In genomic region chr10:34397324-34397723, GRCh38 we compare ENCODE assay signal across 19 cellular contexts.
DNase-seq lines count a peak whose midpoint lies in the region; ATAC-seq and TF ChIP-seq lines count a peak whose summit lies in the region.
"Had no signal": no experiment of that assay in that cellular context is flagged by ENCODE, and none has a peak within 500 bp of the region (broad histone marks: within the 10 kb centered on the region; RNA-seq: fewer than 3 reads in every experiment).

No MANE protein-coding gene starts in this region.

- no peak overlapping the region for H3K4me3 ChIP-seq in right cardiac atrium (ENCODE audit: low read length)
- H3K4me3 ChIP-seq in brain microvascular endothelial cell (ENCODE audit: low read depth, low read length), result no peak overlapping the region
- H3K4me3 ChIP-seq in aorta (ENCODE audit: low read length in 2 of 2), result no peak overlapping the region
- H3K4me3 ChIP-seq: spleen, stomach had no signal

- WGBS in right cardiac atrium, result 44% methylated on average over 1 of the region's 1 CpG
- 4% methylated on average over 1 of the region's 1 CpG for WGBS in aorta, 2 donors

- H3K36me3 ChIP-seq in brain microvascular endothelial cell (replicated peaks), result no peaks in the 10 kb centered on the region
- H3K36me3 ChIP-seq in aorta (ENCODE audit: control insufficient read depth in 1 of 2, insufficient read depth in 2 of 2, low read length in 1 of 2), result no peaks in the 10 kb centered on the region
- H3K36me3 ChIP-seq: spleen had no signal

- intact Hi-C loops in right cardiac atrium (cut with DNase I), result no loop called here
- intact Hi-C loops in cardiac septum (cut with DNase I), result no loop called here
- intact Hi-C loops in aorta (cut with DNase I), result no loop called here
- intact Hi-C loops in activated naive CD4-positive, alpha-beta T cell treated with anti-CD3 and anti-CD28 coated beads for 36 hours (cut with micrococcal nuclease), result loop anchor here (10.0 kb wide), 1 partner anchor 237 kb away; no protein-coding TSS in a partner anchor

- no peak overlapping the region for H3K4me3 Mint-ChIP-seq in activated naive CD4-positive, alpha-beta T cell treated with anti-CD3 and anti-CD28 coated beads for 36 hours
- H3K4me3 Mint-ChIP-seq: activated naive CD4-positive, alpha-beta T cell treated with anti-CD3 and anti-CD28 coated beads, Interleukin-2, amount 50 U/mL, for 24 hours had no signal

- H3K36me3 Mint-ChIP-seq in activated naive CD4-positive, alpha-beta T cell treated with anti-CD3 and anti-CD28 coated beads for 36 hours (ENCODE audit: low read depth), result no peaks in the 10 kb centered on the region
- H3K36me3 Mint-ChIP-seq: activated naive CD4-positive, alpha-beta T cell treated with anti-CD3 and anti-CD28 coated beads, Interleukin-2, amount 50 U/mL, for 24 hours had no signal

- no peak for DNase-seq in right cardiac atrium
- no peak for DNase-seq in cardiac septum (ENCODE audit: low spot score)
- peak; percentile 39 for DNase-seq in brain microvascular endothelial cell
- DNase-seq in iris pigment epithelial cell (ENCODE audit: low read depth), result peak; percentile 89
- no peak for DNase-seq in aorta
- no peak for DNase-seq in GM13976 (ENCODE audit: low spot score)
- DNase-seq in activated naive CD4-positive, alpha-beta T cell treated with anti-CD3 and anti-CD28 coated beads for 36 hours, result no peak
- no peak for DNase-seq in SKM-1 (lab: John Stamatoyannopoulos, UW; ENCODE audit: unreplicated experiment)
- DNase-seq: ACHN; activated CD8-positive, alpha-beta memory T cell treated with anti-CD3 and anti-CD28 coated beads for 24 hours; erythroblast; KG1; NCI-H1417; NCI-H345; spleen; stomach had no signal

- in situ Hi-C loops in brain microvascular endothelial cell (cut with HindIII; ENCODE audit: low pct_ligation_motif_present, low sequenced_read_pairs), result no loop called here
- in situ Hi-C loops in GM13976 (cut with MboI; ENCODE audit: low sequenced_read_pairs, unreplicated experiment), result no loop called here

- ATAC-seq in right cardiac atrium, result peak; percentile 33 to 47
- peak; percentile 19 for ATAC-seq in aorta (ENCODE audit: low FRiP score)
- ATAC-seq: HCT116 had no signal

- CTCF ChIA-PET in activated naive CD4-positive, alpha-beta T cell treated with anti-CD3 and anti-CD28 coated beads for 36 hours (lab: Charles Lee), result no interaction called here

- H3K4me1 Mint-ChIP-seq in activated naive CD4-positive, alpha-beta T cell treated with anti-CD3 and anti-CD28 coated beads for 36 hours (ENCODE audit: low read depth), result no peaks in the 10 kb centered on the region
- H3K4me1 Mint-ChIP-seq: activated naive CD4-positive, alpha-beta T cell treated with anti-CD3 and anti-CD28 coated beads, Interleukin-2, amount 50 U/mL, for 24 hours had no signal

- H3K27me3 ChIP-seq in right cardiac atrium (ENCODE audit: control insufficient read depth, insufficient read depth) (no peaks in the 10 kb centered on the region), brain microvascular endothelial cell (replicated peaks) (no peaks in the 10 kb centered on the region), aorta (ENCODE audit: control insufficient read depth in 1 of 2, insufficient read depth in 2 of 2, low read length in 1 of 2) (no peaks in the 10 kb centered on the region)
- H3K27me3 ChIP-seq: spleen, stomach had no signal

- no peaks in the 10 kb centered on the region for H3K9me3 ChIP-seq in right cardiac atrium (ENCODE audit: control insufficient read depth, low read length)
- H3K9me3 ChIP-seq in aorta (ENCODE audit: control insufficient read depth, low read length), result no peaks in the 10 kb centered on the region
- H3K9me3 ChIP-seq: spleen, stomach had no signal

- no peaks in the 10 kb centered on the region for H3K4me1 ChIP-seq in right cardiac atrium (ENCODE audit: control insufficient read depth, insufficient read depth, low read length)
- H3K4me1 ChIP-seq in aorta (ENCODE audit: control insufficient read depth in 1 of 2, insufficient read depth in 2 of 2, low read length in 2 of 2), result peaks cover 0 to 3% of the 10 kb centered on the region in 2 donors
- H3K4me1 ChIP-seq: spleen had no signal

- H3K27ac ChIP-seq in right cardiac atrium (ENCODE audit: low read length), result no peak overlapping the region
- no peak overlapping the region for H3K27ac ChIP-seq in brain microvascular endothelial cell
- no peak overlapping the region for H3K27ac ChIP-seq in aorta (ENCODE audit: low read depth in 1 of 2, low read length in 2 of 2)
- H3K27ac ChIP-seq: stomach, VCaP had no signal

- H3K27ac Mint-ChIP-seq in activated naive CD4-positive, alpha-beta T cell treated with anti-CD3 and anti-CD28 coated beads for 36 hours, result no peak overlapping the region
- H3K27ac Mint-ChIP-seq: activated naive CD4-positive, alpha-beta T cell treated with anti-CD3 and anti-CD28 coated beads, Interleukin-2, amount 50 U/mL, for 24 hours had no signal

- H3K27me3 Mint-ChIP-seq in activated naive CD4-positive, alpha-beta T cell treated with anti-CD3 and anti-CD28 coated beads for 36 hours (ENCODE audit: low read depth), result no peaks in the 10 kb centered on the region
- H3K27me3 Mint-ChIP-seq: activated naive CD4-positive, alpha-beta T cell treated with anti-CD3 and anti-CD28 coated beads, Interleukin-2, amount 50 U/mL, for 24 hours had no signal

- H3K9me3 Mint-ChIP-seq in activated naive CD4-positive, alpha-beta T cell treated with anti-CD3 and anti-CD28 coated beads for 36 hours, result no peaks in the 10 kb centered on the region
- H3K9me3 Mint-ChIP-seq: activated naive CD4-positive, alpha-beta T cell treated with anti-CD3 and anti-CD28 coated beads, Interleukin-2, amount 50 U/mL, for 24 hours had no signal

- TF ChIP-seq CTCF in brain microvascular endothelial cell (IDR thresholded peaks at IDR 0.05; ENCODE audit: low read depth, low read length, missing control alignments), result no peak
- TF ChIP-seq CTCF in GM13976 (IDR thresholded peaks at IDR 0.05; ENCODE audit: borderline replicate concordance, control extremely low read depth, extremely low read depth, insufficient read depth, missing control alignments), result no peak

Comparison
In these comparisons a context has a peak if more than half of its experiments do, and no peak if none do; other contexts are left out.
1. DNase-seq: peak in brain microvascular endothelial cell (single experiment) and iris pigment epithelial cell (single experiment); none in right cardiac atrium (0 of 3), cardiac septum (single experiment), aorta (0 of 2), GM13976 (single experiment), activated naive CD4-positive, alpha-beta T cell treated with anti-CD3 and anti-CD28 coated beads for 36 hours (single experiment) and SKM-1 (single experiment).